28 cellular contexts compared by ENCODE assay signal in the genomic region with DNA sequence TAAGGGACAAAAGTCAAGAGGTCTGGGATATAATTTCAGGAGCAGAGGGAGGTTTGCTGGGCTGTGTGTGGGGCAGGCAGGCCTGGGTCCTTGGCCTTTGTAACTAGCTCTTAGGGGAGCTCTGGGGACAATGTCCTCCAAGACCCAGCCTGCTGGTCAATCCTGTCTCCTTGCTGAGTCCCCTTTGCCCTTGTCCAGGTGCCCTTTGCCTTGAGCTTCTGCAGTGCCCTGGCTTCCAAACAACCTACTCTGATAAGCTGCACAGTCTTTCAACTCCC. TPM values are rescaled to one million over a fixed set of nuclear protein-coding genes. Genes with fewer than 3 reads are reported as not detected.
DNase-seq lines count a peak whose midpoint lies in the region; ATAC-seq, FAIRE-seq and TF ChIP-seq lines count a peak whose summit lies in the region.
"Had no signal": no experiment of that assay in that cellular context is flagged by ENCODE, and none has a peak within 500 bp of the region (broad histone marks: within the 10 kb centered on the region; RNA-seq: fewer than 3 reads in every experiment).

No MANE protein-coding gene starts in this region.

- in situ Hi-C loops in HepG2 (cut with HindIII; ENCODE audit: extremely low pct_ligation_motif_present, low pct_unique_long_range_greater_than_20kb), result no loop called here

- no peak for TF ChIP-seq CTCF in MM.1S (IDR thresholded peaks at IDR 0.05; ENCODE audit: low read length)
- TF ChIP-seq CTCF in HepG2 (CRISPR knock-in tag; IDR thresholded peaks at IDR 0.05), result no peak

- H3K4me3 ChIP-seq in MM.1S (ENCODE audit: low read length) (no peak overlapping the region), HepG2 (replicated peaks in 1 of 3; ENCODE audit: insufficient read depth in 1 of 3, low read depth in 2 of 3, low read length in 3 of 3) (no peak overlapping the region), small intestine (ENCODE audit: low read depth in 1 of 2, low read length in 2 of 2) (no peak overlapping the region)
- H3K4me3 ChIP-seq: BLaER1, GM12878 had no signal

- no peaks in the 10 kb centered on the region for H3K79me2 ChIP-seq in MM.1S (ENCODE audit: low read length)
- no peaks in the 10 kb centered on the region for H3K79me2 ChIP-seq in HepG2 (ENCODE audit: insufficient read depth, low read length)

- no peak for TF ChIP-seq POLR2A in HepG2 (IDR thresholded peaks at IDR 0.05; ENCODE audit: insufficient read depth in 1 of 2, low read depth in 2 of 2, low read length in 2 of 2)

- CTCF ChIA-PET in HepG2 (lab: Yijun Ruan, JAX; ENCODE audit: low intra/inter-chr PET ratio, low total read pairs), result interaction anchor here (0.9 to 2.9 kb wide), 2 partner anchors 69 to 146 kb away, joined by 3 to 28 read pairs; no protein-coding TSS in a partner anchor

- TF ChIP-seq EP300 in HepG2 (IDR thresholded peaks at IDR 0.05; ENCODE audit: low read depth in 2 of 2, low read length in 2 of 2) (no peak), HepG2 (CRISPR knock-in tag; IDR thresholded peaks at IDR 0.05; ENCODE audit: borderline replicate concordance) (no peak)

- POLR2A ChIA-PET in HepG2 (lab: Yijun Ruan, JAX), result no interaction called here

- H3K9ac ChIP-seq in MM.1S (ENCODE audit: low read length) (no peak overlapping the region), HepG2 (ENCODE audit: insufficient read depth, low read depth, low read length) (no peak overlapping the region)
- H3K9ac ChIP-seq: BLaER1 had no signal

- ATAC-seq in Right ventricle myocardium superior (ENCODE audit: poor library complexity) (peak; percentile 36), HepG2 (peak; percentile 18; the same call in 2 of the 3 replicates)
- ATAC-seq in activated CD4-positive, CD25-positive, alpha-beta regulatory T cell treated with anti-CD3 and anti-CD28 coated beads, Interleukin-2, amount 50 U/mL, for 24 hours, result no peak

- BruUV-seq in HepG2 (replicated peaks; lab: Mats Ljungman, UMichigan), result no TSS peak

- H3K9me2 ChIP-seq in MM.1S (replicated peaks; ENCODE audit: insufficient read depth, low read length), result no peaks in the 10 kb centered on the region

- peaks cover 32% of the 10 kb centered on the region for H3K4me1 ChIP-seq in MM.1S (ENCODE audit: low read length)
- H3K4me1 ChIP-seq in HepG2 (ENCODE audit: insufficient read depth, low read length), result peaks cover 19% of the 10 kb centered on the region
- peaks cover 2 to 5% of the 10 kb centered on the region in 2 donors for H3K4me1 ChIP-seq in small intestine (ENCODE audit: control insufficient read depth in 2 of 2, insufficient read depth in 1 of 2, low read depth in 1 of 2, low read length in 1 of 2)

- H3K9me3 ChIP-seq in MM.1S (replicated peaks; ENCODE audit: insufficient read depth, low read length), result no peaks in the 10 kb centered on the region
- H3K9me3 ChIP-seq in HepG2 (ENCODE audit: low read length), result no peaks in the 10 kb centered on the region
- no peaks in the 10 kb centered on the region for H3K9me3 ChIP-seq in small intestine (ENCODE audit: control insufficient read depth, low read depth)

- H3K27ac ChIP-seq in MM.1S (ENCODE audit: low read length), result peak overlapping the region; percentile 60
- H3K27ac ChIP-seq in HepG2 (ENCODE audit: extremely low read length, insufficient read depth, low read length), result no peak overlapping the region
- H3K27ac ChIP-seq in small intestine (ENCODE audit: low read depth in 1 of 2, low read length in 1 of 2), result peak overlapping the region in 1 of 2 donors; percentile 18
- H3K27ac ChIP-seq: BLaER1, HL-60, RWPE1, SK-N-MC had no signal

- no peaks in the 10 kb centered on the region for H3K36me3 ChIP-seq in MM.1S (replicated peaks; ENCODE audit: insufficient read depth, low read length)
- H3K36me3 ChIP-seq in HepG2 (replicated peaks in 1 of 2; ENCODE audit: control insufficient read depth in 1 of 2, insufficient read depth in 2 of 2, low read length in 2 of 2), result no peaks in the 10 kb centered on the region
- no peaks in the 10 kb centered on the region for H3K36me3 ChIP-seq in small intestine (ENCODE audit: control insufficient read depth in 2 of 2, insufficient read depth in 2 of 2, low read length in 2 of 2)
- H3K36me3 ChIP-seq: BLaER1 had no signal

- H3K4me2 ChIP-seq in MM.1S (ENCODE audit: low read depth, low read length), result peak overlapping the region; percentile 5; the same call in 1 of the 2 replicates
- no peak overlapping the region for H3K4me2 ChIP-seq in HepG2 (ENCODE audit: low read depth, low read length)

- FAIRE-seq in HepG2 (lab: Jason Lieb, UNC) (no peak), small intestine (lab: Jason Lieb, UNC) (no peak)
- FAIRE-seq: A204.1, GM12878, H1 had no signal

- H2AFZ ChIP-seq in MM.1S (ENCODE audit: low read length), result peak overlapping the region; percentile 22
- no peak overlapping the region for H2AFZ ChIP-seq in HepG2 (ENCODE audit: low read length)

- intact Hi-C loops in Right ventricle myocardium superior (cut with DNase I) (loop anchor here (5.0 to 10.0 kb wide), 2 partner anchors 70 to 143 kb away; no protein-coding TSS in a partner anchor), cardiac septum (cut with DNase I) (no loop called here), HepG2 (cut with micrococcal nuclease; ENCODE audit: unreplicated experiment) (no loop called here)

- peaks cover 10% of the 10 kb centered on the region; the same call in 1 of the 2 replicates for H3F3A ChIP-seq in MM.1S (ENCODE audit: insufficient read depth, low read length)

- H4K20me1 ChIP-seq in MM.1S (ENCODE audit: insufficient read depth, low read length), result no peaks in the 10 kb centered on the region
- H4K20me1 ChIP-seq in HepG2 (ENCODE audit: insufficient read depth, low read length), result no peaks in the 10 kb centered on the region
- H4K20me1 ChIP-seq: BLaER1 had no signal

- no peak for TF ChIP-seq RAD21 in HepG2 (CRISPR knock-in tag; IDR thresholded peaks at IDR 0.05)

- H3K27me3 ChIP-seq in MM.1S (replicated peaks; ENCODE audit: insufficient read depth, low read length), result no peaks in the 10 kb centered on the region
- H3K27me3 ChIP-seq in HepG2 (ENCODE audit: control insufficient read depth in 1 of 2, insufficient read depth in 2 of 2, low read length in 2 of 2), result no peaks in the 10 kb centered on the region; a peak in 1 of 5 replicates
- no peaks in the 10 kb centered on the region for H3K27me3 ChIP-seq in small intestine (ENCODE audit: control insufficient read depth in 2 of 2, insufficient read depth in 2 of 2, low read length in 2 of 2)
- H3K27me3 ChIP-seq: BLaER1 had no signal

- DNase-seq in Right ventricle myocardium superior (no peak), cardiac septum (ENCODE audit: low spot score) (no peak), MM.1S (no peak), HepG2 (ENCODE audit: low spot score) (no peak), small intestine (peak; percentile 76), D341Med (ENCODE audit: low spot score) (no peak), NCI-H526 (lab: John Stamatoyannopoulos, UW) (no peak)
- DNase-seq: CD4-positive, CD25-positive, alpha-beta regulatory T cell; COR-L47; DMS79; GDM1; Karpas-422; NCI-H1092 treated with DMSO at 0.1 percent for 48 hours; NCI-H1436; NCI-H187; NCI-H2081 treated with DMSO at 0.1 percent for 48 hours; NCI-H2171; NCI-H510A; SIG-M5 had no signal

TF ChIP-seq in HepG2, 621 proteins besides CTCF, POLR2A, EP300 and RAD21:
- TF ChIP-seq, protein P1, sequence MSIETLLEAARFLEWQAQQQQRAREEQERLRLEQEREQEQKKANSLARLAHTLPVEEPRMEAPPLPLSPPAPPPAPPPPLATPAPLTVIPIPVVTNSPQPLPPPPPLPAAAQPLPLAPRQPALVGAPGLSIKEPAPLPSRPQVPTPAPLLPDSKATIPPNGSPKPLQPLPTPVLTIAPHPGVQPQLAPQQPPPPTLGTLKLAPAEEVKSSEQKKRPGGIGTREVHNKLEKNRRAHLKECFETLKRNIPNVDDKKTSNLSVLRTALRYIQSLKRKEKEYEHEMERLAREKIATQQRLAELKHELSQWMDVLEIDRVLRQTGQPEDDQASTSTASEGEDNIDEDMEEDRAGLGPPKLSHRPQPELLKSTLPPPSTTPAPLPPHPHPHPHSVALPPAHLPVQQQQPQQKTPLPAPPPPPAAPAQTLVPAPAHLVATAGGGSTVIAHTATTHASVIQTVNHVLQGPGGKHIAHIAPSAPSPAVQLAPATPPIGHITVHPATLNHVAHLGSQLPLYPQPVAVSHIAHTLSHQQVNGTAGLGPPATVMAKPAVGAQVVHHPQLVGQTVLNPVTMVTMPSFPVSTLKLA (IDR thresholded peaks at IDR 0.05), result no peak

RNA-seq across cellular contexts. Expression of gene REEP1, which starts 30.0 kb away (rescaled TPM):
- 21.5 TPM for total RNA-seq in Right ventricle myocardium superior
- total RNA-seq in cardiac septum, result 21.7 TPM
- 0.14 and 0.27 TPM in 2 replicates for total RNA-seq in HepG2 (2016; rRNA removed; fragmentation: Illumina TruSeq; extraction: Trizol)
- not detected in 2 replicates for total RNA-seq in HepG2 (2016; cell fraction: cytosol; rRNA removed; fragmentation: Illumina TruSeq; extraction: Trizol; ENCODE audit: low read depth)
- 0.17 and 0.25 TPM in 2 replicates for total RNA-seq in HepG2 (2016; cell fraction: insoluble cytoplasmic fraction; rRNA removed; fragmentation: Illumina TruSeq; extraction: Trizol)
- 0.10 and 0.19 TPM in 2 replicates for total RNA-seq in HepG2 (2016; cell fraction: membrane; rRNA removed; fragmentation: Illumina TruSeq; extraction: Trizol)
- total RNA-seq in HepG2 (2016; cell fraction: nucleus; rRNA removed; fragmentation: Illumina TruSeq; extraction: Trizol), result not detected in 2 replicates
- polyA plus RNA-seq in HepG2 (2011; rRNA removed), result 0.05 TPM in 1 of 2 replicates, not detected in the other
- polyA plus RNA-seq in HepG2 (2011; cell fraction: cytosol; rRNA removed), result 0.03 and 0.04 TPM in 2 replicates
- not detected in 2 replicates for polyA plus RNA-seq in HepG2 (2011; cell fraction: nucleus; rRNA removed)
- not detected in 2 replicates for polyA plus RNA-seq in HepG2 (2012)
- 0.25 and 0.38 TPM in 2 replicates for polyA plus RNA-seq in HepG2 (2016; cell fraction: cytosol; fragmentation: Illumina TruSeq; extraction: Trizol; ENCODE audit: low read depth)
- polyA plus RNA-seq in HepG2 (2016; cell fraction: insoluble cytoplasmic fraction; fragmentation: Illumina TruSeq; extraction: Trizol; ENCODE audit: low read depth), result 0.13 TPM in 1 of 2 replicates, not detected in the other
- 0.21 and 0.26 TPM in 2 replicates for polyA plus RNA-seq in HepG2 (2016; cell fraction: membrane; fragmentation: Illumina TruSeq; extraction: Trizol; ENCODE audit: low read depth)
- 0.72 TPM in 1 of 2 replicates, not detected in the other for polyA plus RNA-seq in HepG2 (2016; cell fraction: nucleus; fragmentation: Illumina TruSeq; extraction: Trizol; ENCODE audit: insufficient read depth, low read depth)
- 0.06 and 8.1 TPM in 2 replicates for polyA minus RNA-seq in HepG2 (2011; rRNA and poly(A)+ RNA removed; ENCODE audit: low replicate concordance)
- not detected in 2 replicates for polyA minus RNA-seq in HepG2 (2011; cell fraction: cytosol; rRNA and poly(A)+ RNA removed)
- 0.87 TPM in 1 of 2 replicates, not detected in the other for polyA minus RNA-seq in HepG2 (2011; cell fraction: nucleus; rRNA and poly(A)+ RNA removed)
- polyA plus RNA-seq in small intestine, result 10 to 100 TPM in 1 of 3 donors, 1 to 10 TPM in 2; 5.9 to 10.7 (median 6.9) TPM
- total RNA-seq: CD4-positive, CD25-positive, alpha-beta regulatory T cell; OCI-LY7 had no signal
- polyA plus RNA-seq: CD4-positive, CD25-positive, alpha-beta regulatory T cell had no signal

Comparison
In these comparisons a context has a peak if more than half of its experiments do, and no peak if none do; other contexts are left out.
1. ATAC-seq: peak in Right ventricle myocardium superior (single experiment) and HepG2 (single experiment); none in activated CD4-positive, CD25-positive, alpha-beta regulatory T cell treated with anti-CD3 and anti-CD28 coated beads, Interleukin-2, amount 50 U/mL, for 24 hours (0 of 2).
2. RNA of gene REEP1, which starts 30.0 kb away (total RNA-seq): 21.7 TPM in cardiac septum (single experiment) and 21.5 TPM in Right ventricle myocardium superior (single experiment); 0.10 to 0.27 TPM in HepG2; every median in the first group is over 10 times any median in the second.